In genomic region chr1:20616468-20617156, GRCh38 we compare ENCODE assay signal across 18 cellular contexts. TPM values are rescaled to one million over a fixed set of nuclear protein-coding genes. Genes with fewer than 3 reads are reported as not detected.
DNase-seq lines count a peak whose midpoint lies in the region; ATAC-seq, FAIRE-seq and TF ChIP-seq lines count a peak whose summit lies in the region.
"Had no signal": no experiment of that assay in that cellular context is flagged by ENCODE, and none has a peak within 500 bp of the region (broad histone marks: within the 10 kb centered on the region; RNA-seq: fewer than 3 reads in every experiment).

No MANE protein-coding gene starts in this region.

- FAIRE-seq in endothelial cell of umbilical vein (lab: Jason Lieb, UNC): no peak
- FAIRE-seq: colon had no signal

- peak overlapping the region; percentile 48 to 80; a peak in 3 of 4 replicates for H4K8ac ChIP-seq in IMR-90 (ENCODE audit: low read depth in 2 of 2, low read length in 2 of 2)

- no peak overlapping the region for H3K4me3 ChIP-seq in IMR-90 (ENCODE audit: insufficient read depth, low read depth, low read length)
- H3K4me3 ChIP-seq in endothelial cell of umbilical vein (replicated peaks in 1 of 3; ENCODE audit: insufficient read depth in 1 of 3, low read depth in 1 of 3, low read length in 3 of 3): no peak overlapping the region
- H3K4me3 ChIP-seq: SJSA1 had no signal

- peak; percentile 31 for DNase-seq in EL
- DNase-seq in IMR-90: peak; percentile 37
- no peak for DNase-seq in endothelial cell of umbilical vein (ENCODE audit: low read depth, low spot score)
- no peak for DNase-seq in nephron progenitor cell
- DNase-seq in cerebellar nuclear complex (lab: John Stamatoyannopoulos, UW): no peak
- DNase-seq in DMS 273 (lab: John Stamatoyannopoulos, UW; ENCODE audit: unreplicated experiment): no peak
- DNase-seq in NCI-H748 treated with DMSO at 0.1 percent for 48 hours (lab: John Stamatoyannopoulos, UW): no peak
- DNase-seq: DMS53, esophagus squamous epithelium, immature natural killer cell, NCI-H2029 treated with DMSO at 0.1 percent for 48 hours had no signal

- peak overlapping the region; percentile 8 for H4K5ac ChIP-seq in IMR-90 (ENCODE audit: low read depth, low read length)

- H2BK15ac ChIP-seq in IMR-90 (ENCODE audit: low read depth, low read length): peak overlapping the region; percentile 67; the same call in 1 of the 3 replicates

- peaks cover 10% of the 10 kb centered on the region for H3K9me1 ChIP-seq in IMR-90 (ENCODE audit: insufficient read depth, low read length)
- H3K9me1 ChIP-seq in endothelial cell of umbilical vein (replicated peaks; ENCODE audit: control insufficient read depth, extremely low read depth, insufficient read depth, low read length): no peaks in the 10 kb centered on the region

- H3K36me3 Mint-ChIP-seq in nephron progenitor cell (ENCODE audit: low read depth): no peaks in the 10 kb centered on the region
- H3K36me3 Mint-ChIP-seq: activated naive CD4-positive, alpha-beta T cell treated with anti-CD3 and anti-CD28 coated beads, Interleukin-2, amount 50 U/mL, for 72 hours; immature natural killer cell had no signal

- BruUV-seq in IMR-90 (replicated peaks; lab: Mats Ljungman, UMichigan) (no TSS peak), endothelial cell of umbilical vein (replicated peaks; lab: Mats Ljungman, UMichigan) (no TSS peak)

- peak overlapping the region; percentile 61 for H3K4ac ChIP-seq in IMR-90 (ENCODE audit: low read depth, low read length)

- no peak for TF ChIP-seq CTCF in IMR-90 (conservative IDR thresholded peaks at IDR 0.05; ENCODE audit: low read depth, low read length)
- no peak for TF ChIP-seq CTCF in endothelial cell of umbilical vein (IDR thresholded peaks at IDR 0.05; ENCODE audit: extremely low read depth in 1 of 2, insufficient read depth in 1 of 2, low read depth in 1 of 2, low read length in 2 of 2)
- TF ChIP-seq CTCF in nephron progenitor cell (IDR thresholded peaks at IDR 0.05): no peak

- peak overlapping the region; percentile 13; the same call in 1 of the 2 replicates for H3K18ac ChIP-seq in IMR-90 (ENCODE audit: low read depth, low read length)

- intact Hi-C loops in IMR-90 (cut with micrococcal nuclease) (no loop called here), endothelial cell of umbilical vein (cut with micrococcal nuclease) (no loop called here)

- no peaks in the 10 kb centered on the region for H3K9me3 Mint-ChIP-seq in nephron progenitor cell
- H3K9me3 Mint-ChIP-seq: activated naive CD4-positive, alpha-beta T cell treated with anti-CD3 and anti-CD28 coated beads, Interleukin-2, amount 50 U/mL, for 72 hours; immature natural killer cell had no signal

- no peaks in the 10 kb centered on the region for H3K36me3 ChIP-seq in IMR-90 (ENCODE audit: control insufficient read depth, insufficient read depth, low read length)
- H3K36me3 ChIP-seq in endothelial cell of umbilical vein (ENCODE audit: control insufficient read depth in 2 of 2, extremely low read depth in 1 of 2, insufficient read depth in 2 of 2, low read length in 2 of 2): no peaks in the 10 kb centered on the region
- H3K36me3 ChIP-seq: esophagus squamous epithelium, SJSA1 had no signal

- no peak overlapping the region for H2AK9ac ChIP-seq in IMR-90 (replicated peaks; ENCODE audit: low read depth, low read length, poor library complexity)

- H2BK5ac ChIP-seq in IMR-90 (ENCODE audit: low read depth, low read length, poor library complexity, severe bottlenecking): no peak overlapping the region

- CTCF ChIA-PET in IMR-90 (lab: Yijun Ruan, JAX): interaction anchor here (1.2 kb wide), 1 partner anchor 17 kb away, joined by 3 read pairs; the partner anchor contains the start of gene PINK1
- CTCF ChIA-PET in endothelial cell of umbilical vein (lab: Charles Lee): interaction anchor here (1.1 to 1.6 kb wide), 2 partner anchors 18 to 41 kb away, joined by 3 to 7 read pairs; no protein-coding TSS in a partner anchor

- H3K9me3 ChIP-seq in IMR-90 (ENCODE audit: control insufficient read depth, insufficient read depth, low read length) (no peaks in the 10 kb centered on the region), endothelial cell of umbilical vein (replicated peaks; ENCODE audit: control insufficient read depth, insufficient read depth, low read length) (no peaks in the 10 kb centered on the region)
- H3K9me3 ChIP-seq: esophagus squamous epithelium, SJSA1 had no signal

- TF ChIP-seq RAD21 in IMR-90 (IDR thresholded peaks at IDR 0.05; ENCODE audit: low read length): no peak

- H2BK120ac ChIP-seq in IMR-90 (ENCODE audit: low read depth, low read length): peak overlapping the region; percentile 51

- H3K23ac ChIP-seq in IMR-90 (ENCODE audit: low read depth, low read length): peak overlapping the region; percentile 29; the same call in 1 of the 2 replicates

- no peaks in the 10 kb centered on the region for H3K79me2 ChIP-seq in endothelial cell of umbilical vein (ENCODE audit: control insufficient read depth, insufficient read depth, low read length)

- TF ChIP-seq POLR2A in IMR-90 (IDR thresholded peaks at IDR 0.05; ENCODE audit: low read depth, low read length): no peak
- TF ChIP-seq POLR2A in endothelial cell of umbilical vein (IDR thresholded peaks at IDR 0.05; ENCODE audit: low read depth, low read length): no peak

- peak overlapping the region; percentile 93 for H3K27ac Mint-ChIP-seq in nephron progenitor cell
- H3K27ac Mint-ChIP-seq: activated naive CD4-positive, alpha-beta T cell treated with anti-CD3 and anti-CD28 coated beads, Interleukin-2, amount 50 U/mL, for 72 hours; progenitor cell of endocrine pancreas had no signal

- H2AK5ac ChIP-seq in IMR-90 (ENCODE audit: low read depth, low read length): no peak overlapping the region

- POLR2A ChIA-PET in IMR-90 (lab: Charles Lee; ENCODE audit: unreplicated experiment) (interaction anchor here (0.6 kb wide), 1 partner anchor 43 kb away, joined by 3 read pairs; no protein-coding TSS in a partner anchor), endothelial cell of umbilical vein (lab: Charles Lee) (no interaction called here)

- H2AFZ ChIP-seq in IMR-90 (replicated peaks; ENCODE audit: low read length, poor library complexity): peak overlapping the region; percentile 85
- peak overlapping the region; percentile 6 for H2AFZ ChIP-seq in endothelial cell of umbilical vein (ENCODE audit: low read depth, low read length)

- H2BK20ac ChIP-seq in IMR-90 (ENCODE audit: low read depth, low read length): peak overlapping the region; percentile 64

- peaks cover 37% of the 10 kb centered on the region for H3K4me1 Mint-ChIP-seq in nephron progenitor cell
- H3K4me1 Mint-ChIP-seq: immature natural killer cell had no signal

- ATAC-seq in IMR-90 (ENCODE audit: low read depth) (peak; percentile 10), GM18873 (IDR thresholded peaks at IDR 0.05; ENCODE audit: low FRiP score, unreplicated experiment) (no peak)
- ATAC-seq: activated naive CD4-positive, alpha-beta T cell treated with anti-CD3 and anti-CD28 coated beads, Interleukin-2, amount 50 U/mL, for 72 hours had no signal

- H3K9ac ChIP-seq in IMR-90 (ENCODE audit: low read depth, low read length): peak overlapping the region; percentile 8; the same call in 1 of the 2 replicates
- H3K9ac ChIP-seq in endothelial cell of umbilical vein (replicated peaks; ENCODE audit: extremely low read depth, insufficient read depth, low read length): no peak overlapping the region

- dilution Hi-C loops in IMR-90 (cut with HindIII; ENCODE audit: low sequenced_read_pairs, unreplicated experiment): no loop called here
- dilution Hi-C loops in endothelial cell of umbilical vein (cut with MboI; ENCODE audit: extremely low pct_ligation_motif_present, low sequenced_read_pairs): no loop called here

- no peak overlapping the region for H3K4me3 Mint-ChIP-seq in nephron progenitor cell
- H3K4me3 Mint-ChIP-seq: immature natural killer cell had no signal

- no peak overlapping the region for H3K14ac ChIP-seq in IMR-90 (replicated peaks; ENCODE audit: low read depth, low read length)

- 100% methylated on average over 1 of the region's 14 CpGs; no CpG with 5 or more reads in 1 of the 2 experiments for WGBS in IMR-90 (ENCODE audit: extremely low coverage in 2 of 2, insufficient read length in 1 of 2), 2 experiments

- H3K4me2 ChIP-seq in IMR-90 (ENCODE audit: low read depth, low read length) (peak overlapping the region; percentile 41), endothelial cell of umbilical vein (ENCODE audit: insufficient read depth, low read length) (no peak overlapping the region)

- H3K4me1 ChIP-seq in IMR-90 (ENCODE audit: control insufficient read depth, insufficient read depth, low read length): peaks cover 15% of the 10 kb centered on the region
- no peaks in the 10 kb centered on the region for H3K4me1 ChIP-seq in endothelial cell of umbilical vein (ENCODE audit: control insufficient read depth, extremely low read depth, insufficient read depth, low read length)

- in situ Hi-C loops in IMR-90 (cut with MboI; ENCODE audit: low sequenced_read_pairs): no loop called here

- H3K56ac ChIP-seq in IMR-90 (ENCODE audit: extremely low read depth, insufficient read depth, low read length): no peak overlapping the region

- peak overlapping the region; percentile 61 for H4K91ac ChIP-seq in IMR-90 (ENCODE audit: insufficient read depth, low read depth, low read length)

- H3K27me3 Mint-ChIP-seq in nephron progenitor cell (ENCODE audit: low read depth, poor library complexity): peaks cover 5% of the 10 kb centered on the region

- no peaks in the 10 kb centered on the region for H3K79me1 ChIP-seq in IMR-90 (ENCODE audit: low read depth in 1 of 2, low read length in 2 of 2)

- H3K27me3 ChIP-seq in IMR-90 (ENCODE audit: control insufficient read depth, insufficient read depth, low read length) (peaks cover 3% of the 10 kb centered on the region; the same call in 1 of the 2 replicates), endothelial cell of umbilical vein (ENCODE audit: control insufficient read depth in 2 of 2, insufficient read depth in 2 of 2, low read length in 2 of 2) (no peaks in the 10 kb centered on the region)
- H3K27me3 ChIP-seq: esophagus squamous epithelium, SJSA1 had no signal

- H4K20me1 ChIP-seq in IMR-90 (ENCODE audit: insufficient read depth, low read length) (no peaks in the 10 kb centered on the region), endothelial cell of umbilical vein (replicated peaks; ENCODE audit: control insufficient read depth, extremely low read depth, insufficient read depth, low read length) (no peaks in the 10 kb centered on the region)

- H3K27ac ChIP-seq in IMR-90 (ENCODE audit: insufficient read depth, low read length) (no peak overlapping the region), endothelial cell of umbilical vein (ENCODE audit: insufficient read depth, low read depth, low read length) (no peak overlapping the region)
- H3K27ac ChIP-seq: HL-60, SJSA1, VCaP had no signal

RNA-seq across cellular contexts. Expression of gene PINK1, which starts 16.6 kb away (rescaled TPM):
- total RNA-seq in IMR-90 (2012; rRNA removed): 52.9 and 55.3 TPM in 2 replicates
- polyA plus RNA-seq in IMR-90 (2012; rRNA removed): 55.2 and 57.8 TPM in 2 replicates
- polyA plus RNA-seq in IMR-90 (2012; cell fraction: cytosol; rRNA removed): 44.7 and 69.0 TPM in 2 replicates
- polyA plus RNA-seq in IMR-90 (2012; cell fraction: nucleus; rRNA removed; ENCODE audit: low replicate concordance): 39.0 and 41.1 TPM in 2 replicates
- total RNA-seq in endothelial cell of umbilical vein: 25.6 and 27.3 TPM in 2 replicates
- 27.2 and 27.9 TPM in 2 replicates for polyA plus RNA-seq in endothelial cell of umbilical vein
- 30.6 and 32.3 TPM in 2 replicates for polyA plus RNA-seq in endothelial cell of umbilical vein (2011; cell fraction: cytosol; rRNA removed)
- 14.5 and 17.2 TPM in 2 replicates for polyA plus RNA-seq in endothelial cell of umbilical vein (2011; cell fraction: nucleus; rRNA removed)
- polyA plus RNA-seq in endothelial cell of umbilical vein (2012): 17.7 and 24.2 TPM in 2 replicates
- polyA minus RNA-seq in endothelial cell of umbilical vein: 18.2 and 21.8 TPM in 2 replicates
- 24.2 TPM for polyA minus RNA-seq in endothelial cell of umbilical vein (2011; cell fraction: cytosol; rRNA and poly(A)+ RNA removed)
- 4.7 and 6.3 TPM in 2 replicates for polyA minus RNA-seq in endothelial cell of umbilical vein (2011; cell fraction: nucleus; rRNA and poly(A)+ RNA removed)

RNA-seq across cellular contexts. Expression of gene CDA, which starts 27.7 kb away (rescaled TPM):
- total RNA-seq in IMR-90 (2012; rRNA removed) (0.90 and 1.4 TPM in 2 replicates), endothelial cell of umbilical vein (0.35 TPM in 1 of 2 replicates, not detected in the other)
- polyA plus RNA-seq in IMR-90 (2012; rRNA removed) (9.4 and 10.7 TPM in 2 replicates), endothelial cell of umbilical vein (1.2 and 1.9 TPM in 2 replicates)
- polyA plus RNA-seq in IMR-90 (2012; cell fraction: cytosol; rRNA removed): 12.4 and 12.6 TPM in 2 replicates
- 2.0 and 2.5 TPM in 2 replicates for polyA plus RNA-seq in IMR-90 (2012; cell fraction: nucleus; rRNA removed; ENCODE audit: low replicate concordance)
- polyA plus RNA-seq in endothelial cell of umbilical vein (2011; cell fraction: cytosol; rRNA removed): 1.5 and 1.6 TPM in 2 replicates
- 0.22 TPM in 1 of 2 replicates, not detected in the other for polyA plus RNA-seq in endothelial cell of umbilical vein (2011; cell fraction: nucleus; rRNA removed)
- 0.19 TPM in 1 of 2 replicates, not detected in the other for polyA plus RNA-seq in endothelial cell of umbilical vein (2012)
- 0.21 TPM in 1 of 2 replicates, not detected in the other for polyA minus RNA-seq in endothelial cell of umbilical vein
- polyA minus RNA-seq in endothelial cell of umbilical vein (2011; cell fraction: cytosol; rRNA and poly(A)+ RNA removed): 45.4 TPM
- 0.63 TPM in 2 replicates for polyA minus RNA-seq in endothelial cell of umbilical vein (2011; cell fraction: nucleus; rRNA and poly(A)+ RNA removed)
- total RNA-seq: activated naive CD4-positive, alpha-beta T cell treated with anti-CD3 and anti-CD28 coated beads, Interleukin-2, amount 50 U/mL, for 72 hours; progenitor cell of endocrine pancreas; SJSA1 had no signal

RNA-seq across cellular contexts. Expression of gene DDOST, which starts 44.6 kb away (rescaled TPM):
- total RNA-seq in IMR-90 (2012; rRNA removed) (155 and 179 TPM in 2 replicates), endothelial cell of umbilical vein (293 and 319 TPM in 2 replicates)
- polyA plus RNA-seq in IMR-90 (2012; rRNA removed) (414 and 477 TPM in 2 replicates), endothelial cell of umbilical vein (487 and 533 TPM in 2 replicates)
- 234 and 424 TPM in 2 replicates for polyA plus RNA-seq in IMR-90 (2012; cell fraction: cytosol; rRNA removed)
- polyA plus RNA-seq in IMR-90 (2012; cell fraction: nucleus; rRNA removed; ENCODE audit: low replicate concordance): 92.6 and 119 TPM in 2 replicates
- polyA plus RNA-seq in endothelial cell of umbilical vein (2011; cell fraction: cytosol; rRNA removed): 474 and 499 TPM in 2 replicates
- 158 and 164 TPM in 2 replicates for polyA plus RNA-seq in endothelial cell of umbilical vein (2011; cell fraction: nucleus; rRNA removed)
- 254 and 276 TPM in 2 replicates for polyA plus RNA-seq in endothelial cell of umbilical vein (2012)
- polyA minus RNA-seq in endothelial cell of umbilical vein: 459 and 568 TPM in 2 replicates
- 32.2 TPM for polyA minus RNA-seq in endothelial cell of umbilical vein (2011; cell fraction: cytosol; rRNA and poly(A)+ RNA removed)
- polyA minus RNA-seq in endothelial cell of umbilical vein (2011; cell fraction: nucleus; rRNA and poly(A)+ RNA removed): 77.9 and 79.3 TPM in 2 replicates

Comparison
In these comparisons a context has a peak if more than half of its experiments do, and no peak if none do; other contexts are left out.
1. DNase-seq: peak in EL (single experiment) and IMR-90 (single experiment); none in endothelial cell of umbilical vein (single experiment), nephron progenitor cell (single experiment), cerebellar nuclear complex (0 of 2), DMS 273 (single experiment) and NCI-H748 treated with DMSO at 0.1 percent for 48 hours (single experiment).